Comparison of ENCODE assay signal across 8 cellular contexts in the genomic region with DNA sequence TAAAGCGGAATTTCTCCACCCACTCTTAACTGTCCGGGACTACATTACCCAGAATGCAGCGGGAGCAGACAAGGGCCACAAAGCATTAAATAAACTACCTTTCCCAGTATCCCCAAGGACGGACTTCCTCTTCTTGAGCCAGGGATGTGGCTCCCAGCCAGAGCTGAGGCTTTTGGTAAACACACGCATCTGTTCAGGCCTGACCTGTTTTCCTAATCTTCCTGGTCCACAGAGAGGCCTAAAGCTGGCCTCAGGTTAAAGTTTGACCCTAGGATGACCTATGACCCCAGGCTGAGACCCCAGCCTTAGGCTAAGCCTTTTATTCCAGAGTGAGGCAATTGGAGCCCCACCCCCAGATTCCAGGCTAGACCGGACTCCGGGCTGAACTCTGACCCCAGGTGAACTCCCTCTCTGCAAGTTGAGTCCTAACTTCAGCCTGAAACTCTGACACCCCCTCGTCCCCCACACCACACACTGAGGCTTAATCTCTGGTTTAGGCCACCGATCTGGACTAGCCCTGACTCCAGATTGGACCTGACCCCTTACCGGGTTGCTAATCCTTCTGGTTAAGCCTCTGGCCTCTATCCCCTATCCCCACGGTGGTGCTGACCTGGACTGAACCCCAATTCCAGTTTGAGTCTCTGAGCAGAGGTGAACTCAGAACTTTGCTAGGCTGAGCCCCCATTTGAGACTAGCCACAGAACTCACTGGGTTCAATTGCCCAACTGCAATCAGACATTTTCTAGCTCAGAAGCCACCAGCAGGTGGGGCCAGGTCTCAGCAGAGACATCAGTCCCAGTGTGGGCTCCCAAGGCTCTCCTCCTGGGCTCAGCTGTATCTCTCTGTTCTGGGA. TPM values are rescaled to one million over a fixed set of nuclear protein-coding genes. Genes with fewer than 3 reads are reported as not detected.
DNase-seq lines count a peak whose midpoint lies in the region; ATAC-seq and TF ChIP-seq lines count a peak whose summit lies in the region.

No MANE protein-coding gene starts in this region.

- peak overlapping the region; percentile 92 to 97 for H3K27ac Mint-ChIP-seq in activated naive CD4-positive, alpha-beta T cell treated with anti-CD3 and anti-CD28 coated beads, Interleukin-2, amount 50 U/mL, for 72 hours

- H4K91ac ChIP-seq in trophoblast cell (ENCODE audit: low read depth, low read length), result peak overlapping the region; percentile 81

- H2BK120ac ChIP-seq in trophoblast cell (ENCODE audit: insufficient read depth, low read length, poor library complexity), result peak overlapping the region; percentile 95

- H3K23ac ChIP-seq in trophoblast cell (ENCODE audit: low read length), result no peak overlapping the region

- peak overlapping the region; percentile 51 for H3K18ac ChIP-seq in trophoblast cell (ENCODE audit: low read length)

- H2AK5ac ChIP-seq in trophoblast cell (ENCODE audit: low read length), result peak overlapping the region; percentile 27

- TF ChIP-seq CTCF in GM12874 (IDR thresholded peaks at IDR 0.05; ENCODE audit: insufficient read depth, low read depth, low read length), result peak; percentile 75
- TF ChIP-seq CTCF in KMS-11 (conservative IDR thresholded peaks at IDR 0.05; ENCODE audit: low read depth, low read length), result peak; percentile 76

- H3K27ac ChIP-seq in KMS-11, result peak overlapping the region; percentile 49
- peak overlapping the region; percentile 72 for H3K27ac ChIP-seq in trophoblast cell (ENCODE audit: low read depth, low read length)
- H3K27ac ChIP-seq in urinary bladder (ENCODE audit: low read depth), result peak overlapping the region; percentile 71

- no peaks in the 10 kb centered on the region for H3K27me3 ChIP-seq in KMS-11 (ENCODE audit: insufficient read depth, low read depth)
- H3K27me3 ChIP-seq in trophoblast cell (ENCODE audit: insufficient read depth, low read length), result no peaks in the 10 kb centered on the region

- H3K9me3 ChIP-seq in trophoblast cell (ENCODE audit: insufficient read depth, low read depth, low read length), result no peaks in the 10 kb centered on the region

- peaks cover 10 to 16% of the 10 kb centered on the region in 2 donors for H3K36me3 Mint-ChIP-seq in activated naive CD4-positive, alpha-beta T cell treated with anti-CD3 and anti-CD28 coated beads, Interleukin-2, amount 50 U/mL, for 72 hours

- peak overlapping the region; percentile 68 for H2BK12ac ChIP-seq in trophoblast cell (ENCODE audit: low read length)

- peak overlapping the region; percentile 87 for H4K12ac ChIP-seq in trophoblast cell (ENCODE audit: low read depth, low read length)

- no peak overlapping the region for H3K4me3 ChIP-seq in KMS-11 (IDR thresholded peaks at IDR 0.05; ENCODE audit: insufficient read depth, low read depth, low read length)
- H3K4me3 ChIP-seq in trophoblast cell (ENCODE audit: low read depth, low read length), result no peak overlapping the region
- no peak overlapping the region for H3K4me3 ChIP-seq in urinary bladder (ENCODE audit: low read depth, low read length)

- H2BK5ac ChIP-seq in trophoblast cell (ENCODE audit: low read depth, low read length, poor library complexity), result peak overlapping the region; percentile 50

- H4K8ac ChIP-seq in trophoblast cell (ENCODE audit: low read depth, low read length), result peak overlapping the region; percentile 96

- peak overlapping the region; percentile 16 for H3K14ac ChIP-seq in trophoblast cell (ENCODE audit: low read length)

- peaks cover 40% of the 10 kb centered on the region for H3K79me1 ChIP-seq in trophoblast cell (ENCODE audit: low read length)

- peaks cover 3% of the 10 kb centered on the region; the same call in 1 of the 2 replicates for H3K79me2 ChIP-seq in KMS-11 (ENCODE audit: insufficient read depth, low read depth)
- H3K79me2 ChIP-seq in trophoblast cell (ENCODE audit: control insufficient read depth, insufficient read depth, low read length, poor library complexity), result peaks cover 19% of the 10 kb centered on the region

- no CpG with 5 or more reads among the region's 11 CpGs for WGBS in trophoblast cell (ENCODE audit: extremely low coverage, insufficient coverage, insufficient read length)
- WGBS in urinary bladder, result 8% methylated on average over 11 of the region's 11 CpGs

- peak overlapping the region; percentile 38 for H3K4ac ChIP-seq in trophoblast cell (ENCODE audit: low read depth, low read length)

- intact Hi-C loops in Right ventricle myocardium inferior (cut with DNase I), result loop anchor here (2.0 kb wide), 2 partner anchors 125 to 221 kb away; no protein-coding TSS in a partner anchor

- H4K20me1 ChIP-seq in KMS-11 (ENCODE audit: insufficient read depth), result no peaks in the 10 kb centered on the region

- ATAC-seq in SK-N-SH treated with all-trans-retinoic acid at 6 μM for 48 hours, result peak; percentile 50
- peak; percentile 7 to 25 for ATAC-seq in activated naive CD4-positive, alpha-beta T cell treated with anti-CD3 and anti-CD28 coated beads, Interleukin-2, amount 50 U/mL, for 72 hours
- ATAC-seq in Right ventricle myocardium inferior, result peak; percentile 40
- ATAC-seq in GM19328 (IDR thresholded peaks at IDR 0.05; ENCODE audit: unreplicated experiment), result no peak

- no peaks in the 10 kb centered on the region for H3K9me3 Mint-ChIP-seq in activated naive CD4-positive, alpha-beta T cell treated with anti-CD3 and anti-CD28 coated beads, Interleukin-2, amount 50 U/mL, for 72 hours

- H3K9ac ChIP-seq in KMS-11 (peak overlapping the region; percentile 53; the same call in 1 of the 2 replicates), trophoblast cell (ENCODE audit: low read length) (no peak overlapping the region)

- no peaks in the 10 kb centered on the region for H3K36me3 ChIP-seq in KMS-11 (ENCODE audit: insufficient read depth)
- peaks cover 8 to 13% of the 10 kb centered on the region in 2 experiments for H3K36me3 ChIP-seq in trophoblast cell (ENCODE audit: control insufficient read depth in 1 of 2, insufficient read depth in 2 of 2, low read length in 2 of 2)
- H3K36me3 ChIP-seq in urinary bladder (ENCODE audit: insufficient read depth), result no peaks in the 10 kb centered on the region

- peak; percentile 74 to 78 for DNase-seq in activated naive CD4-positive, alpha-beta T cell treated with anti-CD3 and anti-CD28 coated beads, Interleukin-2, amount 50 U/mL, for 72 hours (ENCODE audit: low spot score in 2 of 2)
- DNase-seq in Right ventricle myocardium inferior (ENCODE audit: missing footprints), result peak; percentile 96
- peak; percentile 90 to 91 for DNase-seq in trophoblast cell

- H3K4me1 ChIP-seq in KMS-11 (ENCODE audit: low read depth, poor library complexity, severe bottlenecking) (peaks cover 35% of the 10 kb centered on the region), trophoblast cell (ENCODE audit: control insufficient read depth in 1 of 2, insufficient read depth in 2 of 2, low read length in 2 of 2) (peaks cover 33 to 35% of the 10 kb centered on the region in 2 experiments), urinary bladder (ENCODE audit: insufficient read depth) (no peaks in the 10 kb centered on the region)

- H2AFZ ChIP-seq in KMS-11 (ENCODE audit: low read depth) (peak overlapping the region; percentile 93), trophoblast cell (ENCODE audit: insufficient read depth, low read length, poor library complexity) (peak overlapping the region; percentile 79)

- H3K4me2 ChIP-seq in KMS-11 (peak overlapping the region; percentile 100), trophoblast cell (ENCODE audit: low read length) (peak overlapping the region; percentile 52)

RNA-seq across cellular contexts. Expression of a gene that starts 0.7 kb away (rescaled TPM):
- total RNA-seq in activated naive CD4-positive, alpha-beta T cell treated with anti-CD3 and anti-CD28 coated beads, Interleukin-2, amount 50 U/mL, for 72 hours, result 10 to 100 TPM; 45.4 to 91.8 TPM
- total RNA-seq in Right ventricle myocardium inferior, result 23.9 TPM
- 45.3 and 47.5 TPM in 2 replicates for polyA plus RNA-seq in trophoblast cell (2013)
- total RNA-seq in urinary bladder, result 23.2 TPM
- polyA plus RNA-seq in urinary bladder, result 66.8 TPM

RNA-seq across cellular contexts. Expression of a gene that starts 1.4 kb away (rescaled TPM):
- 100 to 1,000 TPM in 1 of 2 donors, 10 to 100 TPM in 1; 47.1 to 109 TPM for total RNA-seq in activated naive CD4-positive, alpha-beta T cell treated with anti-CD3 and anti-CD28 coated beads, Interleukin-2, amount 50 U/mL, for 72 hours
- total RNA-seq in Right ventricle myocardium inferior, result 147 TPM
- polyA plus RNA-seq in trophoblast cell (2013), result 86.9 and 89.2 TPM in 2 replicates
- 28.5 TPM for total RNA-seq in urinary bladder
- polyA plus RNA-seq in urinary bladder, result 113 TPM

RNA-seq across cellular contexts. Expression of a gene that starts 17.6 kb away (rescaled TPM):
- total RNA-seq in activated naive CD4-positive, alpha-beta T cell treated with anti-CD3 and anti-CD28 coated beads, Interleukin-2, amount 50 U/mL, for 72 hours, result under 1 TPM; 0.54 to 0.84 TPM
- total RNA-seq in Right ventricle myocardium inferior (482 TPM), urinary bladder (38.9 TPM)
- 4.5 and 5.1 TPM in 2 replicates for polyA plus RNA-seq in trophoblast cell (2013)
- polyA plus RNA-seq in urinary bladder, result 1,354 TPM

RNA-seq across cellular contexts. Expression of a gene that starts 29.1 kb away (rescaled TPM):
- 10 to 100 TPM; 16.4 to 33.0 TPM for total RNA-seq in activated naive CD4-positive, alpha-beta T cell treated with anti-CD3 and anti-CD28 coated beads, Interleukin-2, amount 50 U/mL, for 72 hours
- not detected for total RNA-seq in Right ventricle myocardium inferior
- polyA plus RNA-seq in trophoblast cell (2013), result 25.0 and 26.7 TPM in 2 replicates
- 11.4 TPM for total RNA-seq in urinary bladder
- 5.5 TPM for polyA plus RNA-seq in urinary bladder

RNA-seq across cellular contexts. Expression of a gene that starts 34.4 kb away (rescaled TPM):
- total RNA-seq in activated naive CD4-positive, alpha-beta T cell treated with anti-CD3 and anti-CD28 coated beads, Interleukin-2, amount 50 U/mL, for 72 hours, result 100 to 1,000 TPM in 1 of 2 donors, 10 to 100 TPM in 1; 81.5 to 121 TPM
- total RNA-seq in Right ventricle myocardium inferior (3.1 TPM), urinary bladder (4.4 TPM)
- 0.12 and 0.24 TPM in 2 replicates for polyA plus RNA-seq in trophoblast cell (2013)
- 3.0 TPM for polyA plus RNA-seq in urinary bladder

Comparison
In these comparisons a context has a peak if more than half of its experiments do, and no peak if none do; other contexts are left out.
1. RNA of a gene that starts 17.6 kb away (total RNA-seq): 482 TPM in Right ventricle myocardium inferior (single experiment) and 38.9 TPM in urinary bladder (single experiment); 0.54 to 0.84 TPM in activated naive CD4-positive, alpha-beta T cell treated with anti-CD3 and anti-CD28 coated beads, Interleukin-2, amount 50 U/mL, for 72 hours; every median in the first group is over 10 times any median in the second.
2. Peak in every context shown above with its lines, with median percentiles within 50 percentile points of each other: H3K27ac ChIP-seq and DNase-seq.